8 cellular contexts compared by ENCODE assay signal in the genomic region with DNA sequence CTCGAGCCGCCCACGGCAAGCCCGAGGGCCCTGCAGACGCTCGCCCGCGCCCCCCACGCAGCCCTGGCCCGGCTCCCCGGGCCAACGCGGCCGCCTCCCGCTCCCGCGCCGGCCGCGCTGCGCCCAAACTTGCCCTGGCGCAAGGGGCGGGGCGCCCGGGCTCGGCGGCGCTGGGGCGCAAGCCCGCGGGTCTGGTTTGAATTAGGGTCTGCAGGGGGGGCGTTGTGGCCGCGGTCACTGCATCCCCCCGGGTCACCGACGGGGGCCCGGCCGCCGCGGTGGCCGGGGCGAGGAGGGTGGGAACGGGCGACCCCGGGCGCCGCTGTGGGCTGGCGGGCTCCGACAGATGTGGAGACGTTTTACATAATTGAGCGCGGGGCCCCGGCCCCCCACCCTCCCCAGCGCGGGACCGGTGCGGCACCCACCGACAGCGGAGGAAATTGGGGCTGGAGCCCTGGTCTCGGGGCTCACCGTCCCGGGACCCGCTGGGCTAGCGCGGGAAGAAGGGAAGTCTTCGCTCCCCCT. TPM values are rescaled to one million over a fixed set of nuclear protein-coding genes. Genes with fewer than 3 reads are reported as not detected.
A peak's percentile ranks its signal among the peaks of the same experiment; 100 is the strongest.
DNase-seq lines count a peak whose midpoint lies in the region; FAIRE-seq and TF ChIP-seq lines count a peak whose summit lies in the region.

No MANE protein-coding gene starts in this region.

- TF ChIP-seq CTCF in LNCaP clone FGC (IDR thresholded peaks at IDR 0.05; ENCODE audit: control insufficient read depth, extremely low read depth, insufficient read depth) (no peak), epithelial cell of esophagus (IDR thresholded peaks at IDR 0.05; ENCODE audit: insufficient read depth, low read depth, low read length, missing control alignments) (no peak), osteoblast (IDR thresholded peaks at IDR 0.05; ENCODE audit: extremely low read depth, low read depth, low read length) (no peak), osteocyte (IDR thresholded peaks at IDR 0.05) (no peak)

- TF ChIP-seq POLR2A in GM12891 (IDR thresholded peaks at IDR 0.05; ENCODE audit: low read depth, low read length), result no peak

- peak; percentile 42 for DNase-seq in NCI-H2196 (lab: John Stamatoyannopoulos, UW; ENCODE audit: unreplicated experiment)
- DNase-seq in NCI-H2196 treated with DMSO at 0.1 percent for 48 hours (lab: John Stamatoyannopoulos, UW; ENCODE audit: unreplicated experiment), result no peak
- DNase-seq in LNCaP clone FGC (ENCODE audit: low read depth), result no peak
- DNase-seq in epithelial cell of esophagus (ENCODE audit: low read depth), result no peak
- DNase-seq in osteoblast (ENCODE audit: insufficient read length, low spot score, missing footprints), result no peak
- no peak for DNase-seq in NCI-H187 (lab: John Stamatoyannopoulos, UW)
- no peak for DNase-seq in osteocyte (ENCODE audit: extremely low spot score, unreplicated experiment)
- DNase-seq in GM12891 (ENCODE audit: insufficient read length, low spot score), result no peak

- H3K36me3 ChIP-seq in osteoblast (ENCODE audit: insufficient read depth, low read length), result no peaks in the 10 kb centered on the region

- H3K4me2 ChIP-seq in osteoblast (ENCODE audit: insufficient read depth, low read length), result peak overlapping the region; percentile 88

- no peak overlapping the region for H3K4me3 Mint-ChIP-seq in osteocyte (ENCODE audit: unreplicated experiment)

- H3K27ac ChIP-seq in osteoblast (ENCODE audit: low read depth, low read length), result no peak overlapping the region

- H4K20me1 ChIP-seq in osteoblast (ENCODE audit: insufficient read depth, low read length), result no peaks in the 10 kb centered on the region

- no peak for FAIRE-seq in GM12891 (lab: Jason Lieb, UNC)

- H3K27me3 ChIP-seq in osteoblast (ENCODE audit: insufficient read depth, low read length), result no peaks in the 10 kb centered on the region

- no peaks in the 10 kb centered on the region for H3K9me3 Mint-ChIP-seq in osteocyte (ENCODE audit: unreplicated experiment)

- H3K9me3 ChIP-seq in osteoblast (ENCODE audit: low read depth, low read length), result no peaks in the 10 kb centered on the region

- no peaks in the 10 kb centered on the region for H3K27me3 Mint-ChIP-seq in osteocyte (ENCODE audit: unreplicated experiment)

- H3K36me3 Mint-ChIP-seq in osteocyte (ENCODE audit: unreplicated experiment), result no peaks in the 10 kb centered on the region

- H3K4me1 Mint-ChIP-seq in osteocyte (ENCODE audit: unreplicated experiment), result peaks cover 27% of the 10 kb centered on the region

- H3K4me3 ChIP-seq in LNCaP clone FGC (ENCODE audit: low read depth, low read length) (peak overlapping the region; percentile 54), epithelial cell of esophagus (ENCODE audit: low read length) (peak overlapping the region; percentile 88), osteoblast (ENCODE audit: insufficient read depth, low read length) (peak overlapping the region; percentile 75)

- peaks cover 22% of the 10 kb centered on the region for H3K4me1 ChIP-seq in osteoblast (ENCODE audit: insufficient read depth, low read length)

- H2AFZ ChIP-seq in osteoblast (ENCODE audit: low read length), result peak overlapping the region; percentile 85

- no peaks in the 10 kb centered on the region for H3K79me2 ChIP-seq in osteoblast (ENCODE audit: insufficient read depth, low read length)

- H3K27ac Mint-ChIP-seq in osteocyte (ENCODE audit: unreplicated experiment), result no peak overlapping the region

TF ChIP-seq in GM12891, 5 proteins besides CTCF, POLR2A, EP300 and RAD21:
- TF ChIP-seq PAX5 (IDR thresholded peaks at IDR 0.05; ENCODE audit: insufficient read depth, low read length, severe bottlenecking) (no peak), POLR2AphosphoS5 (IDR thresholded peaks at IDR 0.05; ENCODE audit: low read depth, low read length) (no peak), POU2F2 (IDR thresholded peaks at IDR 0.05; ENCODE audit: low read depth, low read length) (no peak), SPI1 (IDR thresholded peaks at IDR 0.05; ENCODE audit: low read depth, low read length) (no peak), TAF1 (IDR thresholded peaks at IDR 0.05; ENCODE audit: low read depth, low read length) (no peak)

RNA-seq across cellular contexts. Expression of a gene that starts 0.7 kb away (rescaled TPM):
- total RNA-seq in osteoblast (7.6 and 11.8 TPM in 2 replicates), osteocyte (11.1 and 11.6 TPM in 2 replicates)
- 25.5 TPM for polyA plus RNA-seq in GM12891 (2012; ENCODE audit: low read depth, missing spikeins)
